16 cellular contexts compared by ENCODE assay signal in the genomic region with DNA sequence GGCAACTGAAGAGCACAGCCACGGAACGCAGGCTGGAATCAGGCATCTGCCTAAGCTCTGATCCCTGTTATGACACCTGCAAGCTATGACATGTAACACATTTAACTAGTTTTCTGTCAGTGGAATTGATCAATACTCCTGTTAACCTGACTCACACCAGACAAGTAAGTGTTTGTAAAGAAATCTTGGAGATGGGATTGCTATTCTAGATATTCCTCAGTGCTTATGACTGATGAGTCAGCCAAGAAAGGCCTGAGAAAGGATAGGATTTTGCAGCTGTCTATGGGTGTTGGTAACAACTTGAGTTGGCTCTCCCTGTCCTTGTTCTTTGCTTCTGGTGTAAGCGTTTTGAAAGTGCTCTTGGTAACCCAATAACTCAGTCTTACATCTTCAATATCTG.
A peak's percentile ranks its signal among the peaks of the same experiment; 100 is the strongest.
DNase-seq lines count a peak whose midpoint lies in the region; ATAC-seq and TF ChIP-seq lines count a peak whose summit lies in the region.
"Had no signal": no experiment of that assay in that cellular context is flagged by ENCODE, and none has a peak within 500 bp of the region (broad histone marks: within the 10 kb centered on the region; RNA-seq: fewer than 3 reads in every experiment).

No MANE protein-coding gene starts in this region.

- H3K4me1 Mint-ChIP-seq in activated B cell treated with CpG ODN at 0.5 μM for 24 hours, result peaks cover 65% of the 10 kb centered on the region
- H3K4me1 Mint-ChIP-seq in CD8-positive, alpha-beta T cell (ENCODE audit: low read depth), result peaks cover 5% of the 10 kb centered on the region

- H3K9me3 ChIP-seq in gastroesophageal sphincter, result no peaks in the 10 kb centered on the region
- H3K9me3 ChIP-seq in CD8-positive, alpha-beta T cell (ENCODE audit: low read length), result no peaks in the 10 kb centered on the region
- H3K9me3 ChIP-seq: Caco-2, thoracic aorta had no signal

- peak overlapping the region; percentile 30 for H3K27ac Mint-ChIP-seq in activated B cell treated with CpG ODN at 0.5 μM for 24 hours
- no peak overlapping the region for H3K27ac Mint-ChIP-seq in CD8-positive, alpha-beta T cell
- H3K27ac Mint-ChIP-seq: immature natural killer cell, T-helper 17 cell had no signal

- no peaks in the 10 kb centered on the region for H3K27me3 Mint-ChIP-seq in activated B cell treated with CpG ODN at 0.5 μM for 24 hours
- H3K27me3 Mint-ChIP-seq in CD8-positive, alpha-beta T cell (ENCODE audit: low read depth), result no peaks in the 10 kb centered on the region
- H3K27me3 Mint-ChIP-seq: T-helper 17 cell had no signal

- intact Hi-C loops in activated B cell treated with CpG ODN at 0.5 μM for 24 hours (cut with micrococcal nuclease), result loop anchor here (10.0 kb wide), 1 partner anchor 230 kb away; no protein-coding TSS in a partner anchor
- intact Hi-C loops in CD8-positive, alpha-beta T cell (cut with DNase I, micrococcal nuclease), result loop anchor here in 1 of 2 experiments (5.0 kb wide), 1 partner anchor 763 kb away; no protein-coding TSS in a partner anchor

- H3K27ac ChIP-seq in gastroesophageal sphincter, result peak overlapping the region; percentile 83 to 89 (median 86)
- no peak overlapping the region for H3K27ac ChIP-seq in CD8-positive, alpha-beta T cell (ENCODE audit: low read depth, low read length)
- H3K27ac ChIP-seq: thoracic aorta had no signal

- H3K36me3 Mint-ChIP-seq in activated B cell treated with CpG ODN at 0.5 μM for 24 hours (ENCODE audit: low read depth), result peaks cover 25% of the 10 kb centered on the region
- peaks cover 61% of the 10 kb centered on the region for H3K36me3 Mint-ChIP-seq in CD8-positive, alpha-beta T cell

- no peak for TF ChIP-seq EP300 in gastroesophageal sphincter (IDR thresholded peaks at IDR 0.05)

- no peak overlapping the region for H3K4me3 ChIP-seq in gastroesophageal sphincter
- no peak overlapping the region for H3K4me3 ChIP-seq in CD8-positive, alpha-beta T cell (ENCODE audit: low read depth, low read length)
- H3K4me3 ChIP-seq: thoracic aorta had no signal

- no peak for ATAC-seq in activated B cell treated with CpG ODN at 0.5 μM for 24 hours (ENCODE audit: low read depth)
- peak; percentile 61 for ATAC-seq in gastroesophageal sphincter
- no peak for ATAC-seq in CD8-positive, alpha-beta T cell
- ATAC-seq: T-helper 17 cell had no signal

- H3K4me1 ChIP-seq in gastroesophageal sphincter, result peaks cover 26 to 97% (median 30%) of the 10 kb centered on the region in 3 donors
- no peaks in the 10 kb centered on the region for H3K4me1 ChIP-seq in CD8-positive, alpha-beta T cell (ENCODE audit: insufficient read depth, low read length)

- 20 to 39% methylated on average over 2 to 3 of the region's 3 CpGs for WGBS in gastroesophageal sphincter (ENCODE audit: low coverage in 1 of 2), 2 donors

- TF ChIP-seq CTCF in activated B cell treated with CpG ODN at 0.5 μM for 24 hours (IDR thresholded peaks at IDR 0.05), result no peak
- TF ChIP-seq CTCF in gastroesophageal sphincter (IDR thresholded peaks at IDR 0.05), result no peak
- no peak for TF ChIP-seq CTCF in CD8-positive, alpha-beta T cell (IDR thresholded peaks at IDR 0.05)

- POLR2A ChIA-PET in activated B cell treated with CpG ODN at 0.5 μM for 24 hours (lab: Charles Lee), result interaction anchor here (0.7 kb wide), 1 partner anchor 41 kb away, joined by 3 read pairs; no protein-coding TSS in a partner anchor
- POLR2A ChIA-PET in CD8-positive, alpha-beta T cell (lab: Charles Lee), result no interaction called here

- H3K27me3 ChIP-seq in gastroesophageal sphincter, result no peaks in the 10 kb centered on the region
- no peaks in the 10 kb centered on the region for H3K27me3 ChIP-seq in CD8-positive, alpha-beta T cell (ENCODE audit: insufficient read depth, low read length)

- TF ChIP-seq POLR2A in gastroesophageal sphincter (IDR thresholded peaks at IDR 0.05), result no peak

- H3K36me3 ChIP-seq in gastroesophageal sphincter, result peaks cover 0 to 56% of the 10 kb centered on the region in 2 donors
- no peaks in the 10 kb centered on the region for H3K36me3 ChIP-seq in CD8-positive, alpha-beta T cell (ENCODE audit: insufficient read depth, low read length)

- peak; percentile 87 for DNase-seq in HPDE6-E6E7 (ENCODE audit: extremely low spot score)
- DNase-seq in activated B cell treated with CpG ODN at 0.5 μM for 24 hours, result no peak
- DNase-seq in stromal cell of bone marrow (ENCODE audit: low read depth), result peak; percentile 48
- no peak for DNase-seq in hypothalamus (lab: John Stamatoyannopoulos, UW)
- DNase-seq in CD8-positive, alpha-beta T cell, result no peak
- no peak for DNase-seq in stimulated activated CD4-positive, alpha-beta T cell treated with anti-CD3 and anti-CD28 coated beads, Interleukin-12 subunit alpha, Interleukin-12 subunit beta, amount 100 ng/mL, for 4 hours
- DNase-seq: activated gamma-delta T cell; Caco-2; central memory CD4-positive, alpha-beta T cell; immature natural killer cell; NCI-H2081 treated with DMSO at 0.1 percent for 48 hours; NK-92 treated with Interleukin-12 subunit alpha and Interleukin-12 subunit beta, amount 100 ng/mL, for 24 hours; retina; T-helper 17 cell had no signal

- no peaks in the 10 kb centered on the region for H3K9me3 Mint-ChIP-seq in activated B cell treated with CpG ODN at 0.5 μM for 24 hours
- no peaks in the 10 kb centered on the region for H3K9me3 Mint-ChIP-seq in CD8-positive, alpha-beta T cell
- H3K9me3 Mint-ChIP-seq: immature natural killer cell had no signal

- CTCF ChIA-PET in activated B cell treated with CpG ODN at 0.5 μM for 24 hours (lab: Charles Lee), result no interaction called here
- CTCF ChIA-PET in CD8-positive, alpha-beta T cell (lab: Charles Lee), result no interaction called here

- H3K4me3 Mint-ChIP-seq in activated B cell treated with CpG ODN at 0.5 μM for 24 hours, result no peak overlapping the region
- H3K4me3 Mint-ChIP-seq in CD8-positive, alpha-beta T cell, result no peak overlapping the region
- H3K4me3 Mint-ChIP-seq: immature natural killer cell, T-helper 17 cell had no signal

Comparison
In these comparisons a context has a peak if more than half of its experiments do, and no peak if none do; other contexts are left out.
1. DNase-seq: peak in HPDE6-E6E7 (single experiment) and stromal cell of bone marrow (single experiment); none in activated B cell treated with CpG ODN at 0.5 μM for 24 hours (single experiment), hypothalamus (0 of 51), CD8-positive, alpha-beta T cell (0 of 7) and stimulated activated CD4-positive, alpha-beta T cell treated with anti-CD3 and anti-CD28 coated beads, Interleukin-12 subunit alpha, Interleukin-12 subunit beta, amount 100 ng/mL, for 4 hours (single experiment).